In the genomic region with DNA sequence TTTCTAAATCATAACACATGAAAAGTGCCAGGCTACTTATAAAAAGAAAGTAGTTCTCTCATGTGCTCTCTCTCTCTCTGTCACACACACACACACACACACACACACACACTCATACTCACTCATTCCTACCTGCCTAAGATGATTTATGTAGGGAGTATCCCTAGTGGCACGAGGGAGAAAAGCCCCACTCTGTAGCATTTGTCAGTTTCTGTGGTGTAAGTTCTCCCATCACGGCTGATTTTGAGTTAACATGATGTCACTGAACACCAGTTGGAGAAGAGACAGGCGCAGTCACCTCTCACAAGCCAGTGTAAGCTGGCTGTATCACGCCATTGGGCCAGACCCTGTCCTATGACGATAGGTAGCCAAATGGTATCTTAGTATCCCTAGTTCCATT, we compare ENCODE assay signal across 15 cellular contexts.
"Had no signal": no experiment of that assay in that cellular context is flagged by ENCODE, and none has a peak within 500 bp of the region (broad histone marks: within the 10 kb centered on the region; RNA-seq: fewer than 3 reads in every experiment).

No MANE protein-coding gene starts in this region.

- ATAC-seq: activated T-cell treated with anti-CD3 and anti-CD28 coated beads, Interleukin-2, amount 50 U/mL, for 72 hours; left colon; T-helper 17 cell had no signal

- H3K4me1 Mint-ChIP-seq: nephron, T-helper 17 cell had no signal

- H3K27ac Mint-ChIP-seq: activated naive CD4-positive, alpha-beta T cell treated with anti-CD3 and anti-CD28 coated beads, Interleukin-2, amount 50 U/mL, for 24 hours; activated T-cell treated with anti-CD3 and anti-CD28 coated beads, Interleukin-2, amount 50 U/mL, for 72 hours; nephron; T-helper 17 cell had no signal

- H3K4me3 Mint-ChIP-seq: activated naive CD4-positive, alpha-beta T cell treated with anti-CD3 and anti-CD28 coated beads, Interleukin-2, amount 50 U/mL, for 24 hours; activated T-cell treated with anti-CD3 and anti-CD28 coated beads, Interleukin-2, amount 50 U/mL, for 72 hours; nephron; T-helper 17 cell had no signal

- H3K27me3 Mint-ChIP-seq: activated naive CD4-positive, alpha-beta T cell treated with anti-CD3 and anti-CD28 coated beads, Interleukin-2, amount 50 U/mL, for 24 hours had no signal

- DNase-seq: activated CD4-positive, alpha-beta T cell treated with anti-CD3 and anti-CD28 coated beads, Interleukin-2, amount 50 U/mL, for 4 hours; activated CD4-positive, CD25-positive, alpha-beta regulatory T cell treated with anti-CD3 and anti-CD28 coated beads, Interleukin-2, amount 50 U/mL, for 72 hours; activated gamma-delta T cell; activated T-cell treated with anti-CD3 and anti-CD28 coated beads, Interleukin-2, amount 50 U/mL, for 72 hours; cerebellar nuclear complex; effector CD8-positive, alpha-beta T cell; left colon; midbrain; nucleus accumbens; posterior cingulate gyrus; spleen; stimulated activated naive CD4-positive, alpha-beta T cell; T-helper 17 cell had no signal
